Comparison of ENCODE assay signal across 17 cellular contexts in genomic region chr10:79406683-79407396, GRCh38. TPM values are rescaled to one million over a fixed set of nuclear protein-coding genes. Genes with fewer than 3 reads are reported as not detected.
DNase-seq lines count a peak whose midpoint lies in the region; ATAC-seq, FAIRE-seq and TF ChIP-seq lines count a peak whose summit lies in the region.
"Had no signal": no experiment of that assay in that cellular context is flagged by ENCODE, and none has a peak within 500 bp of the region (broad histone marks: within the 10 kb centered on the region; RNA-seq: fewer than 3 reads in every experiment).

No MANE protein-coding gene starts in this region.

- POLR2A ChIA-PET in CD8-positive, alpha-beta memory T cell (lab: Charles Lee) = no interaction called here

- no peak overlapping the region for H2BK12ac ChIP-seq in trophoblast cell (ENCODE audit: low read length)

- H4K12ac ChIP-seq in trophoblast cell (ENCODE audit: low read depth, low read length) = no peak overlapping the region

- H3K4me1 ChIP-seq in trophoblast cell (ENCODE audit: control insufficient read depth in 1 of 2, insufficient read depth in 2 of 2, low read length in 2 of 2) = peaks cover 43 to 44% of the 10 kb centered on the region in 2 experiments
- no peaks in the 10 kb centered on the region for H3K4me1 ChIP-seq in CD8-positive, alpha-beta memory T cell (ENCODE audit: insufficient read depth, low read length)

- peak; percentile 34 for DNase-seq in CD14-positive monocyte (ENCODE audit: low spot score)
- DNase-seq in NCI-H526 treated with DMSO at 0.1 percent for 48 hours (lab: John Stamatoyannopoulos, UW) = peak; percentile 29
- peak; percentile 17 for DNase-seq in glutamatergic neuron
- no peak for DNase-seq in trophoblast cell
- DNase-seq in CD8-positive, alpha-beta memory T cell = no peak
- no peak for DNase-seq in D721Med (ENCODE audit: insufficient read length, low spot score)
- DNase-seq in NOMO-1 treated with DMSO at 0.1 percent for 48 hours (lab: John Stamatoyannopoulos, UW; ENCODE audit: unreplicated experiment) = no peak
- DNase-seq: activated CD4-positive, alpha-beta T cell treated with anti-CD3 and anti-CD28 coated beads, Interleukin-2, amount 50 U/mL, for 48 hours; activated effector memory CD4-positive, alpha-beta T cell treated with Interleukin-2 at 50 U/mL for 16 hours; brain microvascular endothelial cell; EL; nucleus accumbens; T-helper 9 cell had no signal

- no peak for ATAC-seq in HG03342 (IDR thresholded peaks at IDR 0.05; ENCODE audit: unreplicated experiment)

- no peak overlapping the region for H3K27ac ChIP-seq in trophoblast cell (ENCODE audit: low read depth, low read length)
- H3K27ac ChIP-seq in CD8-positive, alpha-beta memory T cell (ENCODE audit: low read depth, low read length) = no peak overlapping the region
- H3K27ac ChIP-seq: brain microvascular endothelial cell, HL-60, RWPE1 had no signal

- no peak overlapping the region for H2BK5ac ChIP-seq in trophoblast cell (ENCODE audit: low read depth, low read length, poor library complexity)

- intact Hi-C loops in CD14-positive monocyte (cut with micrococcal nuclease) = no loop called here

- peak overlapping the region; percentile 21 for H2AK5ac ChIP-seq in trophoblast cell (ENCODE audit: low read length)

- H3K4ac ChIP-seq in trophoblast cell (ENCODE audit: low read depth, low read length) = no peak overlapping the region

- no peak overlapping the region for H2AFZ ChIP-seq in trophoblast cell (ENCODE audit: insufficient read depth, low read length, poor library complexity)

- peaks cover 6% of the 10 kb centered on the region for H3K79me1 ChIP-seq in trophoblast cell (ENCODE audit: low read length)

- H4K8ac ChIP-seq in trophoblast cell (ENCODE audit: low read depth, low read length) = no peak overlapping the region

- H3K4me3 ChIP-seq in trophoblast cell (ENCODE audit: low read depth, low read length) = no peak overlapping the region
- H3K4me3 ChIP-seq in CD8-positive, alpha-beta memory T cell (ENCODE audit: low read length) = no peak overlapping the region

- H3K27ac Mint-ChIP-seq in CD14-positive monocyte (no peak overlapping the region), glutamatergic neuron (ENCODE audit: unreplicated experiment) (no peak overlapping the region)
- H3K27ac Mint-ChIP-seq in CD8-positive, alpha-beta memory T cell = no peak overlapping the region

- no peak for FAIRE-seq in D721Med (lab: Jason Lieb, UNC)
- FAIRE-seq: endometrium had no signal

- H3K27me3 Mint-ChIP-seq in CD14-positive monocyte (ENCODE audit: low read depth in 3 of 3) (peaks cover 11 to 23% (median 16%) of the 10 kb centered on the region in 3 donors), glutamatergic neuron (ENCODE audit: unreplicated experiment) (peaks cover 24% of the 10 kb centered on the region)
- H3K27me3 Mint-ChIP-seq in CD8-positive, alpha-beta memory T cell = peaks cover 0 to 1% of the 10 kb centered on the region in 2 donors

- H3K14ac ChIP-seq in trophoblast cell (ENCODE audit: low read length) = no peak overlapping the region

- H3K9me3 Mint-ChIP-seq in CD14-positive monocyte (peaks cover 0 to 2% (median 0%) of the 10 kb centered on the region in 7 donors), glutamatergic neuron (ENCODE audit: unreplicated experiment) (peaks cover 7% of the 10 kb centered on the region)
- H3K9me3 Mint-ChIP-seq in CD8-positive, alpha-beta memory T cell = no peaks in the 10 kb centered on the region

- TF ChIP-seq CTCF in CD14-positive monocyte (IDR thresholded peaks at IDR 0.05) (no peak), glutamatergic neuron (IDR thresholded peaks at IDR 0.05; ENCODE audit: partially characterized antibody, unreplicated experiment) (no peak), D721Med (IDR thresholded peaks at IDR 0.05; ENCODE audit: insufficient read depth, missing control alignments) (no peak)

- no peak overlapping the region for H2BK120ac ChIP-seq in trophoblast cell (ENCODE audit: insufficient read depth, low read length, poor library complexity)

- peak overlapping the region in 1 of 2 donors; percentile 21 for H3K4me3 Mint-ChIP-seq in CD14-positive monocyte
- no peak overlapping the region for H3K4me3 Mint-ChIP-seq in glutamatergic neuron (ENCODE audit: unreplicated experiment)
- no peak overlapping the region for H3K4me3 Mint-ChIP-seq in CD8-positive, alpha-beta memory T cell

- H3K18ac ChIP-seq in trophoblast cell (ENCODE audit: low read length) = no peak overlapping the region

- no peak overlapping the region for H4K91ac ChIP-seq in trophoblast cell (ENCODE audit: low read depth, low read length)

- CTCF ChIA-PET in CD8-positive, alpha-beta memory T cell (lab: Charles Lee) = no interaction called here

- H3K36me3 Mint-ChIP-seq in CD14-positive monocyte (peaks cover 41 to 61% of the 10 kb centered on the region in 2 donors), glutamatergic neuron (ENCODE audit: unreplicated experiment) (no peaks in the 10 kb centered on the region)
- no peaks in the 10 kb centered on the region for H3K36me3 Mint-ChIP-seq in CD8-positive, alpha-beta memory T cell

- no peaks in the 10 kb centered on the region for H3K27me3 ChIP-seq in trophoblast cell (ENCODE audit: insufficient read depth, low read length)
- no peaks in the 10 kb centered on the region for H3K27me3 ChIP-seq in CD8-positive, alpha-beta memory T cell (ENCODE audit: insufficient read depth, low read length, poor library complexity, severe bottlenecking)
- H3K27me3 ChIP-seq: brain microvascular endothelial cell had no signal

- H3K9me3 ChIP-seq in trophoblast cell (ENCODE audit: insufficient read depth, low read depth, low read length) = no peaks in the 10 kb centered on the region
- H3K9me3 ChIP-seq in CD8-positive, alpha-beta memory T cell (ENCODE audit: low read length) = no peaks in the 10 kb centered on the region

- no CpG with 5 or more reads among the region's 13 CpGs for WGBS in trophoblast cell (ENCODE audit: extremely low coverage, insufficient coverage, insufficient read length)

- no peaks in the 10 kb centered on the region for H3K79me2 ChIP-seq in trophoblast cell (ENCODE audit: control insufficient read depth, insufficient read depth, low read length, poor library complexity)

- H3K9ac ChIP-seq in trophoblast cell (ENCODE audit: low read length) = no peak overlapping the region

- H3K4me1 Mint-ChIP-seq in CD14-positive monocyte (peaks cover 70% of the 10 kb centered on the region), glutamatergic neuron (ENCODE audit: low read depth, unreplicated experiment) (peaks cover 27% of the 10 kb centered on the region)
- H3K4me1 Mint-ChIP-seq in CD8-positive, alpha-beta memory T cell = no peaks in the 10 kb centered on the region

- no peak overlapping the region for H3K4me2 ChIP-seq in trophoblast cell (ENCODE audit: low read length)

- H3K36me3 ChIP-seq in trophoblast cell (ENCODE audit: control insufficient read depth in 1 of 2, insufficient read depth in 2 of 2, low read length in 2 of 2) = no peaks in the 10 kb centered on the region
- H3K36me3 ChIP-seq in CD8-positive, alpha-beta memory T cell (ENCODE audit: insufficient read depth, low read length) = no peaks in the 10 kb centered on the region

- no peak overlapping the region for H3K23ac ChIP-seq in trophoblast cell (ENCODE audit: low read length)

RNA-seq across cellular contexts. Expression of gene ZCCHC24, which starts 38.6 kb away (rescaled TPM):
- 1 to 10 TPM; 4.0 to 5.0 TPM for polyA plus RNA-seq in CD14-positive monocyte
- total RNA-seq in glutamatergic neuron (ENCODE audit: unreplicated experiment) = 3.0 TPM
- polyA plus RNA-seq in trophoblast cell (2013) = 2.8 and 3.0 TPM in 2 replicates
- total RNA-seq in CD8-positive, alpha-beta memory T cell = under 1 TPM; 0.83 to 1.00 TPM
- polyA plus RNA-seq in CD8-positive, alpha-beta memory T cell = 1.4 TPM

RNA-seq across cellular contexts. Expression of gene PPIF, which starts 59.6 kb away (rescaled TPM):
- 10 to 100 TPM; 36.6 to 52.3 TPM for polyA plus RNA-seq in CD14-positive monocyte
- total RNA-seq in glutamatergic neuron (ENCODE audit: unreplicated experiment) = 24.2 TPM
- polyA plus RNA-seq in trophoblast cell (2013) = 46.4 and 48.2 TPM in 2 replicates
- total RNA-seq in CD8-positive, alpha-beta memory T cell = 100 to 1,000 TPM; 173 to 181 TPM
- 13.7 TPM for polyA plus RNA-seq in CD8-positive, alpha-beta memory T cell

Comparison
In these comparisons a context has a peak if more than half of its experiments do, and no peak if none do; other contexts are left out.
1. DNase-seq: peak in CD14-positive monocyte (single experiment), NCI-H526 treated with DMSO at 0.1 percent for 48 hours (single experiment) and glutamatergic neuron (single experiment); none in trophoblast cell (0 of 2), CD8-positive, alpha-beta memory T cell (0 of 5), D721Med (single experiment) and NOMO-1 treated with DMSO at 0.1 percent for 48 hours (single experiment).